13 cellular contexts compared by ENCODE assay signal in genomic region chr3:194166682-194167479, GRCh38. TPM values are rescaled to one million over a fixed set of nuclear protein-coding genes. Genes with fewer than 3 reads are reported as not detected.
DNase-seq lines count a peak whose midpoint lies in the region; ATAC-seq and TF ChIP-seq lines count a peak whose summit lies in the region.
"Had no signal": no experiment of that assay in that cellular context is flagged by ENCODE, and none has a peak within 500 bp of the region (broad histone marks: within the 10 kb centered on the region; RNA-seq: fewer than 3 reads in every experiment).

No MANE protein-coding gene starts in this region.

- H3K27me3 Mint-ChIP-seq in T-helper 2 cell treated with Interferon-gamma antibody and Interleukin-4, amounts not matched to agents 5 μg/mL and 100 μg/mL, for 36 hours (ENCODE audit: low read depth): peaks cover 76% of the 10 kb centered on the region

- H3K36me3 Mint-ChIP-seq in T-helper 2 cell treated with Interferon-gamma antibody and Interleukin-4, amounts not matched to agents 5 μg/mL and 100 μg/mL, for 36 hours (ENCODE audit: low read depth): no peaks in the 10 kb centered on the region

- H3K9me3 ChIP-seq in gastroesophageal sphincter: no peaks in the 10 kb centered on the region
- peaks cover 1 to 4% of the 10 kb centered on the region in 2 donors for H3K9me3 ChIP-seq in neuronal stem cell (replicated peaks in 1 of 2; ENCODE audit: control insufficient read depth in 2 of 2, insufficient read depth in 1 of 2, low read depth in 1 of 2, low read length in 2 of 2)
- no peaks in the 10 kb centered on the region for H3K9me3 ChIP-seq in trophoblast cell (ENCODE audit: insufficient read depth, low read depth, low read length)
- H3K9me3 ChIP-seq: tibial nerve had no signal

- no peak overlapping the region for H3K4me3 Mint-ChIP-seq in T-helper 2 cell treated with Interferon-gamma antibody and Interleukin-4, amounts not matched to agents 5 μg/mL and 100 μg/mL, for 36 hours

- H3K27ac ChIP-seq in gastroesophageal sphincter: peak overlapping the region in 2 of 4 donors; percentile 3 to 33
- H3K27ac ChIP-seq in neuronal stem cell (replicated peaks; ENCODE audit: low read length): no peak overlapping the region
- H3K27ac ChIP-seq in trophoblast cell (ENCODE audit: low read depth, low read length): no peak overlapping the region
- H3K27ac ChIP-seq: tibial nerve had no signal

- no peak overlapping the region for H2BK5ac ChIP-seq in neuronal stem cell (ENCODE audit: low read length)
- H2BK5ac ChIP-seq in trophoblast cell (ENCODE audit: low read depth, low read length, poor library complexity): no peak overlapping the region

- no peak overlapping the region for H4K12ac ChIP-seq in trophoblast cell (ENCODE audit: low read depth, low read length)

- DNase-seq in DMS53 treated with DMSO at 0.1 percent for 48 hours (lab: John Stamatoyannopoulos, UW; ENCODE audit: unreplicated experiment): peak; percentile 14
- DNase-seq in NCI-H82 (lab: John Stamatoyannopoulos, UW): peak; percentile 96
- DNase-seq in neuronal stem cell (ENCODE audit: low spot score): no peak
- DNase-seq in trophoblast cell: no peak
- DNase-seq in T-helper 2 cell treated with Interferon-gamma antibody and Interleukin-4, amounts not matched to agents 5 μg/mL and 100 μg/mL, for 36 hours (ENCODE audit: low spot score): no peak
- DNase-seq: activated CD4-positive, CD25-positive, alpha-beta regulatory T cell treated with anti-CD3 and anti-CD28 coated beads, Interleukin-2, amount 50 U/mL, for 72 hours; activated gamma-delta T cell treated with Interleukin-2 at 50 U/mL for 16 hours; NCI-H187 treated with DMSO at 0.1 percent for 48 hours; occipital lobe had no signal

- H3K4ac ChIP-seq in neuronal stem cell (ENCODE audit: low read length) (no peak overlapping the region), trophoblast cell (ENCODE audit: low read depth, low read length) (no peak overlapping the region)

- H3K27me3 ChIP-seq in gastroesophageal sphincter (no peaks in the 10 kb centered on the region), neuronal stem cell (ENCODE audit: control insufficient read depth in 3 of 3, insufficient read depth in 3 of 3, low read depth in 1 of 3, low read length in 3 of 3) (no peaks in the 10 kb centered on the region), trophoblast cell (ENCODE audit: insufficient read depth, low read length) (no peaks in the 10 kb centered on the region)
- H3K27me3 ChIP-seq: tibial nerve had no signal

- no peak overlapping the region for H2BK120ac ChIP-seq in neuronal stem cell (ENCODE audit: low read depth, low read length)
- no peak overlapping the region for H2BK120ac ChIP-seq in trophoblast cell (ENCODE audit: insufficient read depth, low read length, poor library complexity)

- H3K4me2 ChIP-seq in neuronal stem cell (ENCODE audit: insufficient read depth, low read length, poor library complexity, severe bottlenecking) (no peak overlapping the region), trophoblast cell (ENCODE audit: low read length) (no peak overlapping the region)

- no peaks in the 10 kb centered on the region for H3K36me3 ChIP-seq in gastroesophageal sphincter
- H3K36me3 ChIP-seq in neuronal stem cell (replicated peaks in 1 of 2; ENCODE audit: control insufficient read depth in 2 of 2, insufficient read depth in 2 of 2, low read length in 2 of 2): no peaks in the 10 kb centered on the region
- H3K36me3 ChIP-seq in trophoblast cell (ENCODE audit: control insufficient read depth in 1 of 2, insufficient read depth in 2 of 2, low read length in 2 of 2): no peaks in the 10 kb centered on the region
- H3K36me3 ChIP-seq: tibial nerve had no signal

- H3K79me2 ChIP-seq in trophoblast cell (ENCODE audit: control insufficient read depth, insufficient read depth, low read length, poor library complexity): no peaks in the 10 kb centered on the region

- no peaks in the 10 kb centered on the region for H3K9me3 Mint-ChIP-seq in T-helper 2 cell treated with Interferon-gamma antibody and Interleukin-4, amounts not matched to agents 5 μg/mL and 100 μg/mL, for 36 hours

- TF ChIP-seq EP300 in gastroesophageal sphincter (IDR thresholded peaks at IDR 0.05): no peak

- TF ChIP-seq POLR2A in gastroesophageal sphincter (IDR thresholded peaks at IDR 0.05): no peak

- H4K91ac ChIP-seq in neuronal stem cell (ENCODE audit: low read depth, low read length, poor library complexity): no peak overlapping the region
- H4K91ac ChIP-seq in trophoblast cell (ENCODE audit: low read depth, low read length): no peak overlapping the region

- no peak for TF ChIP-seq CTCF in gastroesophageal sphincter (IDR thresholded peaks at IDR 0.05)

- H3K4me1 ChIP-seq in gastroesophageal sphincter: peaks cover 0 to 19% (median 8%) of the 10 kb centered on the region in 3 donors
- peaks cover 17 to 31% of the 10 kb centered on the region in 2 donors for H3K4me1 ChIP-seq in neuronal stem cell (ENCODE audit: control insufficient read depth in 2 of 2, insufficient read depth in 1 of 2, low read depth in 1 of 2, low read length in 2 of 2)
- H3K4me1 ChIP-seq in trophoblast cell (ENCODE audit: control insufficient read depth in 1 of 2, insufficient read depth in 2 of 2, low read length in 2 of 2): peaks cover 0 to 2% of the 10 kb centered on the region in 2 experiments

- no peak overlapping the region for H2AK5ac ChIP-seq in neuronal stem cell (ENCODE audit: low read depth, low read length)
- H2AK5ac ChIP-seq in trophoblast cell (ENCODE audit: low read length): no peak overlapping the region

- ATAC-seq in gastroesophageal sphincter (peak; percentile 50), GM18858 (IDR thresholded peaks at IDR 0.05; ENCODE audit: unreplicated experiment) (no peak), HG03460 (IDR thresholded peaks at IDR 0.05; ENCODE audit: unreplicated experiment) (no peak)

- no peak overlapping the region for H2BK15ac ChIP-seq in neuronal stem cell (ENCODE audit: low read length)

- peaks cover 13% of the 10 kb centered on the region for H3K4me1 Mint-ChIP-seq in T-helper 2 cell treated with Interferon-gamma antibody and Interleukin-4, amounts not matched to agents 5 μg/mL and 100 μg/mL, for 36 hours (ENCODE audit: low read depth)

- H3K27ac Mint-ChIP-seq in T-helper 2 cell treated with Interferon-gamma antibody and Interleukin-4, amounts not matched to agents 5 μg/mL and 100 μg/mL, for 36 hours: no peak overlapping the region

- H4K8ac ChIP-seq in neuronal stem cell (ENCODE audit: low read depth, low read length) (no peak overlapping the region), trophoblast cell (ENCODE audit: low read depth, low read length) (no peak overlapping the region)

- H3K23ac ChIP-seq in neuronal stem cell (ENCODE audit: low read depth, low read length, poor library complexity) (no peak overlapping the region), trophoblast cell (ENCODE audit: low read length) (no peak overlapping the region)

- H3K9ac ChIP-seq in neuronal stem cell (ENCODE audit: low read depth, low read length, poor library complexity) (no peak overlapping the region), trophoblast cell (ENCODE audit: low read length) (no peak overlapping the region)

- H3K18ac ChIP-seq in neuronal stem cell (ENCODE audit: low read length) (no peak overlapping the region), trophoblast cell (ENCODE audit: low read length) (no peak overlapping the region)

- H3K4me3 ChIP-seq in gastroesophageal sphincter (peak overlapping the region in 1 of 2 donors; percentile 20), neuronal stem cell (ENCODE audit: low read length in 2 of 2) (no peak overlapping the region), trophoblast cell (ENCODE audit: low read depth, low read length) (no peak overlapping the region)
- H3K4me3 ChIP-seq: tibial nerve had no signal

- 28 to 29% methylated on average over 12 to 14 of the region's 16 CpGs for WGBS in gastroesophageal sphincter (ENCODE audit: low coverage in 1 of 2), 2 donors
- no CpG with 5 or more reads among the region's 16 CpGs for WGBS in neuronal stem cell (ENCODE audit: extremely low coverage in 2 of 2, insufficient read length in 2 of 2, insufficient replicate concordance in 1 of 2), 2 donors
- no CpG with 5 or more reads among the region's 16 CpGs for WGBS in trophoblast cell (ENCODE audit: extremely low coverage, insufficient coverage, insufficient read length)

- no peak overlapping the region for H3K14ac ChIP-seq in neuronal stem cell (ENCODE audit: low read length)
- H3K14ac ChIP-seq in trophoblast cell (ENCODE audit: low read length): no peak overlapping the region

- H2AFZ ChIP-seq in neuronal stem cell (ENCODE audit: low read length) (peak overlapping the region; percentile 41), trophoblast cell (ENCODE audit: insufficient read depth, low read length, poor library complexity) (no peak overlapping the region)

- no peak overlapping the region for H2BK12ac ChIP-seq in neuronal stem cell (ENCODE audit: low read length)
- no peak overlapping the region for H2BK12ac ChIP-seq in trophoblast cell (ENCODE audit: low read length)

- H3K79me1 ChIP-seq in neuronal stem cell (ENCODE audit: low read depth, low read length) (no peaks in the 10 kb centered on the region), trophoblast cell (ENCODE audit: low read length) (no peaks in the 10 kb centered on the region)

RNA-seq across cellular contexts. Expression of gene HES1, which starts 30.9 kb away (rescaled TPM):
- 10 to 100 TPM in 3 of 4 donors, 1 to 10 TPM in 1; 9.6 to 31.5 (median 15.4) TPM for total RNA-seq in gastroesophageal sphincter
- 29.1 TPM for polyA plus RNA-seq in neuronal stem cell (2013, experiment 1 of 2)
- polyA plus RNA-seq in neuronal stem cell (2013, experiment 2 of 2): 30.9 TPM
- polyA plus RNA-seq in trophoblast cell (2013): 62.4 and 67.6 TPM in 2 replicates

Comparison
In these comparisons a context has a peak if more than half of its experiments do, and no peak if none do; other contexts are left out.
1. DNase-seq: peak in DMS53 treated with DMSO at 0.1 percent for 48 hours (single experiment) and NCI-H82 (single experiment); none in neuronal stem cell (single experiment), trophoblast cell (0 of 2) and T-helper 2 cell treated with Interferon-gamma antibody and Interleukin-4, amounts not matched to agents 5 μg/mL and 100 μg/mL, for 36 hours (single experiment).